Comparison of ENCODE assay signal across 19 cellular contexts in the genomic region with DNA sequence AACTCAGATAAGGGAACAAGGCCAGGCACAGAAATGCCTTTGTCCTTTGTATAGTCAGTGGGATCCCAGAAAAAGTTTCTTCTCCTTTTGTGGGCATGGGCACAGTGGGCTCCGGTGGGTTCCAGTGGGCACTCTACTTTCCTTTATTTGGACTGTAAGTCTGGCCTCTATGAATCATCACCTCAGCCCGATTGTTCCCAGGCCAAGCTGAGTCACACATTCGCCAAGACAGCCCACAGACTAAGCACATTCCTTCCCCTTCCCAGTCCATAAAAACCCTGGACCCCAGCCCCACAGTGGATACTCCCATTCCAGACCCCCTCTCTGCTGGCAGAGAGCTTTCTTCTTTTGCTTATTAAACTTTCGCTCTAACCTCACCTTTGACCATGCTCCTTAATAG.
DNase-seq lines count a peak whose midpoint lies in the region; ATAC-seq and TF ChIP-seq lines count a peak whose summit lies in the region.
"Had no signal": no experiment of that assay in that cellular context is flagged by ENCODE, and none has a peak within 500 bp of the region (broad histone marks: within the 10 kb centered on the region; RNA-seq: fewer than 3 reads in every experiment).

No MANE protein-coding gene starts in this region.

- H3K27me3 Mint-ChIP-seq in stimulated activated naive B cell treated with anti-CD40 and anti-IgM and Interleukin-4, amounts not matched to agents 10 μg/mL and 1 μg/mL and 100 μg/mL, for 72 hours: no peaks in the 10 kb centered on the region
- no peaks in the 10 kb centered on the region for H3K27me3 Mint-ChIP-seq in mesothelial cell of epicardium (ENCODE audit: low read depth)
- H3K27me3 Mint-ChIP-seq: activated CD4-positive, alpha-beta memory T cell treated with anti-CD3 and anti-CD28 coated beads for 36 hours had no signal

- WGBS in smooth muscle cell (ENCODE audit: low lambda C conversion rate): 27% methylated on average over 4 of the region's 4 CpGs

- peaks cover 7% of the 10 kb centered on the region for H3K36me3 ChIP-seq in smooth muscle cell (ENCODE audit: low read depth)
- H3K36me3 ChIP-seq: Peyer's patch had no signal

- peaks cover 10 to 16% of the 10 kb centered on the region in 2 donors for H3K9me3 Mint-ChIP-seq in stimulated activated naive B cell treated with anti-CD40 and anti-IgM and Interleukin-4, amounts not matched to agents 10 μg/mL and 1 μg/mL and 100 μg/mL, for 72 hours
- peaks cover 23% of the 10 kb centered on the region for H3K9me3 Mint-ChIP-seq in mesothelial cell of epicardium

- no peaks in the 10 kb centered on the region for H4K20me1 ChIP-seq in smooth muscle cell (ENCODE audit: low read depth)

- DNase-seq in left ventricle myocardium superior: no peak
- no peak for DNase-seq in left cardiac atrium
- peak; percentile 75 for DNase-seq in amniotic epithelial cell (ENCODE audit: low read depth)
- peak in 1 of 2 donors; percentile 23 for DNase-seq in foreskin keratinocyte
- DNase-seq in smooth muscle cell (lab: John Stamatoyannopoulos, UW; ENCODE audit: unreplicated experiment): no peak
- no peak for DNase-seq in stimulated activated naive B cell treated with anti-CD40 and anti-IgM and Interleukin-4, amounts not matched to agents 10 μg/mL and 1 μg/mL and 100 μg/mL, for 72 hours
- no peak for DNase-seq in mesothelial cell of epicardium (ENCODE audit: low spot score in 2 of 2, unreplicated experiment in 2 of 2)
- DNase-seq in HT-29 (ENCODE audit: low spot score): no peak
- DNase-seq: activated CD4-positive, alpha-beta memory T cell treated with anti-CD3 and anti-CD28 coated beads for 36 hours; activated gamma-delta T cell; caudate nucleus; COR-L47; Karpas-422; NCI-H187 treated with DMSO at 0.1 percent for 48 hours; NCI-H69; occipital lobe; Peyer's patch; stimulated activated CD4-positive, alpha-beta T cell treated with anti-CD3 and anti-CD28 coated beads, Interleukin-12 subunit alpha, Interleukin-12 subunit beta, amount 100 ng/mL, for 4 hours had no signal

- H3K9me3 ChIP-seq in smooth muscle cell (replicated peaks; ENCODE audit: low read depth): no peaks in the 10 kb centered on the region

- no peak overlapping the region for H2AFZ ChIP-seq in smooth muscle cell (ENCODE audit: low read depth)

- intact Hi-C loops in left ventricle myocardium superior (cut with micrococcal nuclease): no loop called here
- intact Hi-C loops in left cardiac atrium (cut with DNase I): no loop called here

- H3K4me1 ChIP-seq in foreskin keratinocyte: no peaks in the 10 kb centered on the region
- H3K4me1 ChIP-seq in smooth muscle cell (ENCODE audit: low read depth): peaks cover 6% of the 10 kb centered on the region
- H3K4me1 ChIP-seq: Peyer's patch had no signal

- no peak overlapping the region for H3K27ac ChIP-seq in foreskin keratinocyte
- H3K27ac ChIP-seq in smooth muscle cell (ENCODE audit: low read depth): peak overlapping the region; percentile 42
- H3K27ac ChIP-seq: Peyer's patch had no signal

- peak overlapping the region; percentile 17 for H3K4me2 ChIP-seq in smooth muscle cell

- no peaks in the 10 kb centered on the region for H3K27me3 ChIP-seq in foreskin keratinocyte
- no peaks in the 10 kb centered on the region for H3K27me3 ChIP-seq in smooth muscle cell (ENCODE audit: low read depth)
- H3K27me3 ChIP-seq: Peyer's patch had no signal

- H3F3A ChIP-seq in smooth muscle cell (ENCODE audit: low read depth): no peaks in the 10 kb centered on the region

- TF ChIP-seq CTCF in foreskin keratinocyte (conservative IDR thresholded peaks at IDR 0.05) (no peak), smooth muscle cell (IDR thresholded peaks at IDR 0.05; ENCODE audit: borderline replicate concordance, insufficient read depth, poor library complexity, severe bottlenecking) (no peak), mesothelial cell of epicardium (IDR thresholded peaks at IDR 0.05; ENCODE audit: unreplicated experiment) (no peak)

- H3K9ac ChIP-seq in smooth muscle cell (ENCODE audit: low read depth): no peak overlapping the region

- H3K79me2 ChIP-seq in smooth muscle cell (ENCODE audit: low read depth): no peaks in the 10 kb centered on the region

- no peak overlapping the region for H3K4me3 Mint-ChIP-seq in stimulated activated naive B cell treated with anti-CD40 and anti-IgM and Interleukin-4, amounts not matched to agents 10 μg/mL and 1 μg/mL and 100 μg/mL, for 72 hours
- H3K4me3 Mint-ChIP-seq in mesothelial cell of epicardium: no peak overlapping the region
- H3K4me3 Mint-ChIP-seq: activated CD4-positive, alpha-beta memory T cell treated with anti-CD3 and anti-CD28 coated beads for 36 hours had no signal

- H3K4me3 ChIP-seq in smooth muscle cell: no peak overlapping the region
- H3K4me3 ChIP-seq: lung, Peyer's patch had no signal

- peaks cover 36 to 57% of the 10 kb centered on the region in 2 donors for H3K36me3 Mint-ChIP-seq in stimulated activated naive B cell treated with anti-CD40 and anti-IgM and Interleukin-4, amounts not matched to agents 10 μg/mL and 1 μg/mL and 100 μg/mL, for 72 hours
- H3K36me3 Mint-ChIP-seq in mesothelial cell of epicardium: peaks cover 25% of the 10 kb centered on the region

- H3K27ac Mint-ChIP-seq in stimulated activated naive B cell treated with anti-CD40 and anti-IgM and Interleukin-4, amounts not matched to agents 10 μg/mL and 1 μg/mL and 100 μg/mL, for 72 hours: no peak overlapping the region
- no peak overlapping the region for H3K27ac Mint-ChIP-seq in mesothelial cell of epicardium
- H3K27ac Mint-ChIP-seq: activated CD4-positive, alpha-beta memory T cell treated with anti-CD3 and anti-CD28 coated beads for 36 hours had no signal

- peak; percentile 29 for ATAC-seq in left ventricle myocardium superior
- no peak for ATAC-seq in left cardiac atrium
- ATAC-seq in foreskin keratinocyte: peak; percentile 54
- ATAC-seq in stimulated activated naive B cell treated with anti-CD40 and anti-IgM and Interleukin-4, amounts not matched to agents 10 μg/mL and 1 μg/mL and 100 μg/mL, for 72 hours (replicated peaks): no peak

- no peaks in the 10 kb centered on the region for H3K4me1 Mint-ChIP-seq in stimulated activated naive B cell treated with anti-CD40 and anti-IgM and Interleukin-4, amounts not matched to agents 10 μg/mL and 1 μg/mL and 100 μg/mL, for 72 hours
- peaks cover 7% of the 10 kb centered on the region for H3K4me1 Mint-ChIP-seq in mesothelial cell of epicardium

Comparison
In these comparisons a context has a peak if more than half of its experiments do, and no peak if none do; other contexts are left out.
1. ATAC-seq: peak in left ventricle myocardium superior (single experiment) and foreskin keratinocyte (single experiment); none in left cardiac atrium (0 of 2) and stimulated activated naive B cell treated with anti-CD40 and anti-IgM and Interleukin-4, amounts not matched to agents 10 μg/mL and 1 μg/mL and 100 μg/mL, for 72 hours (0 of 2).